In the genomic region with DNA sequence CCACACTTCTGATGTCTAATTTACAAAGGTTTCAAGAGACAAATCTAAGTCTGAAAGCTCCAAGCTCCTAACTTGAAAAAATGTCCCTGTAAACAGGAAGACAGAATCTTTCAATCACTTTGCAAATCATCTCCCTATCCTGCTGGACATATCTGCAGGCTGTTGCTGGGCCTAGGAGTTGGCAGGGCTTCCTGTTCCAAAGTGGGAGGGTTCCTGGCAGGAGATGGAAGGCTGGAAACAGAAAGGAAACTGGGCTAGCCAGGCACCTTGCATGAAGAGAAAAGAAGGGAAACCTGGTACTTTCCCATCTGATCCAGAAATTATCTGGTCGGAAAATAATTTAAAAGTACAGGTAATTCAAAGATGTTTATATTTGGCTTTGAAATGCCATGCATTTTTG, we compare ENCODE assay signal across 10 cellular contexts.
DNase-seq lines count a peak whose midpoint lies in the region; ATAC-seq, FAIRE-seq and TF ChIP-seq lines count a peak whose summit lies in the region.
"Had no signal": no experiment of that assay in that cellular context is flagged by ENCODE, and none has a peak within 500 bp of the region (broad histone marks: within the 10 kb centered on the region; RNA-seq: fewer than 3 reads in every experiment).

No MANE protein-coding gene starts in this region.

- intact Hi-C loops in breast epithelium (cut with DNase I; ENCODE audit: low total_unique reads) (no loop called here), kidney (cut with DNase I) (no loop called here)
- intact Hi-C loops in activated CD4-positive, alpha-beta T cell treated with anti-CD3 and anti-CD28 coated beads for 36 hours (cut with DNase I, micrococcal nuclease) = loop anchor here in 1 of 2 experiments (5.0 kb wide), 1 partner anchor 1654 kb away; the partner anchor contains the start of gene SHOX2

- H3K9me3 ChIP-seq in breast epithelium (no peaks in the 10 kb centered on the region), kidney (ENCODE audit: control insufficient read depth in 1 of 2, low read length in 2 of 2) (no peaks in the 10 kb centered on the region)
- H3K9me3 ChIP-seq: neutrophil had no signal

- H3K4me3 ChIP-seq in breast epithelium (no peak overlapping the region), kidney (ENCODE audit: low read length in 2 of 2) (peak overlapping the region in 1 of 2 donors; percentile 7)

- H3K9ac ChIP-seq in kidney (ENCODE audit: low read length in 2 of 2) = peak overlapping the region in 1 of 2 donors; percentile 55

- H3K27ac ChIP-seq in breast epithelium (peak overlapping the region; percentile 93 to 94), kidney (ENCODE audit: low read depth in 2 of 2, low read length in 2 of 2) (peak overlapping the region; percentile 81 to 96), temporal lobe (ENCODE audit: low read depth, low read length) (peak overlapping the region; percentile 11)
- H3K27ac ChIP-seq: neutrophil had no signal

- no peak for TF ChIP-seq EP300 in Ishikawa (IDR thresholded peaks at IDR 0.05; ENCODE audit: borderline replicate concordance)

- H3K36me3 ChIP-seq in breast epithelium (no peaks in the 10 kb centered on the region), kidney (ENCODE audit: control insufficient read depth in 1 of 2, insufficient read depth in 2 of 2, low read length in 2 of 2) (no peaks in the 10 kb centered on the region)
- H3K36me3 ChIP-seq: neutrophil had no signal

- FAIRE-seq in kidney (lab: Jason Lieb, UNC) = no peak

- TF ChIP-seq CTCF in breast epithelium (IDR thresholded peaks at IDR 0.05) (no peak), kidney (IDR thresholded peaks at IDR 0.05; ENCODE audit: borderline replicate concordance, extremely low read depth, insufficient read depth) (no peak)

- no peak for TF ChIP-seq POLR2A in breast epithelium (IDR thresholded peaks at IDR 0.05)

- H3K36me3 Mint-ChIP-seq in activated CD4-positive, alpha-beta T cell treated with anti-CD3 and anti-CD28 coated beads for 36 hours (ENCODE audit: low read depth) = no peaks in the 10 kb centered on the region

- H3K9me3 Mint-ChIP-seq in activated CD4-positive, alpha-beta T cell treated with anti-CD3 and anti-CD28 coated beads for 36 hours (ENCODE audit: low read depth) = peaks cover 5% of the 10 kb centered on the region
- H3K9me3 Mint-ChIP-seq: activated T-cell treated with anti-CD3 and anti-CD28 coated beads, Interleukin-2, amount 50 U/mL, for 72 hours had no signal

- no peak overlapping the region for H3K4me3 Mint-ChIP-seq in activated CD4-positive, alpha-beta T cell treated with anti-CD3 and anti-CD28 coated beads for 36 hours
- H3K4me3 Mint-ChIP-seq: activated T-cell treated with anti-CD3 and anti-CD28 coated beads, Interleukin-2, amount 50 U/mL, for 72 hours had no signal

- POLR2A ChIA-PET in activated CD4-positive, alpha-beta T cell treated with anti-CD3 and anti-CD28 coated beads for 36 hours (lab: Charles Lee) = no interaction called here

- no peak overlapping the region for H3K27ac Mint-ChIP-seq in activated CD4-positive, alpha-beta T cell treated with anti-CD3 and anti-CD28 coated beads for 36 hours
- H3K27ac Mint-ChIP-seq: activated T-cell treated with anti-CD3 and anti-CD28 coated beads, Interleukin-2, amount 50 U/mL, for 72 hours had no signal

- CTCF ChIA-PET in activated CD4-positive, alpha-beta T cell treated with anti-CD3 and anti-CD28 coated beads for 36 hours (lab: Charles Lee) = no interaction called here

- peak in 1 of 2 donors; percentile 70 for DNase-seq in breast epithelium (ENCODE audit: low spot score in 2 of 2)
- no peak for DNase-seq in kidney
- DNase-seq in activated CD4-positive, alpha-beta T cell treated with anti-CD3 and anti-CD28 coated beads for 36 hours = no peak
- DNase-seq: activated T-cell treated with anti-CD3 and anti-CD28 coated beads, Interleukin-2, amount 50 U/mL, for 72 hours had no signal

- no peaks in the 10 kb centered on the region for H3K27me3 ChIP-seq in breast epithelium

- H3K4me1 ChIP-seq in breast epithelium = no peaks in the 10 kb centered on the region
- H3K4me1 ChIP-seq in kidney (ENCODE audit: control insufficient read depth in 1 of 2, insufficient read depth in 1 of 2, low read depth in 1 of 2, low read length in 2 of 2) = peaks cover 12 to 17% of the 10 kb centered on the region in 2 donors

- ATAC-seq in GM19023 (IDR thresholded peaks at IDR 0.05; ENCODE audit: unreplicated experiment) (no peak), HG02938 (IDR thresholded peaks at IDR 0.05; ENCODE audit: unreplicated experiment) (no peak), GM19463 (IDR thresholded peaks at IDR 0.05; ENCODE audit: unreplicated experiment) (no peak)
- no peak for ATAC-seq in activated CD4-positive, alpha-beta T cell treated with anti-CD3 and anti-CD28 coated beads for 36 hours
- ATAC-seq: activated T-cell treated with anti-CD3 and anti-CD28 coated beads, Interleukin-2, amount 50 U/mL, for 72 hours had no signal

- TF ChIP-seq RAD21 in Ishikawa (IDR thresholded peaks at IDR 0.05; ENCODE audit: low read depth) = no peak

- H3K27me3 Mint-ChIP-seq in activated CD4-positive, alpha-beta T cell treated with anti-CD3 and anti-CD28 coated beads for 36 hours = peaks cover 40% of the 10 kb centered on the region

- peaks cover 12% of the 10 kb centered on the region for H3K4me1 Mint-ChIP-seq in activated CD4-positive, alpha-beta T cell treated with anti-CD3 and anti-CD28 coated beads for 36 hours

TF ChIP-seq in Ishikawa, 13 proteins besides CTCF, POLR2A, EP300 and RAD21:
- TF ChIP-seq NFIC (IDR thresholded peaks at IDR 0.05) (peak; percentile 23; the same call in 1 of the 2 replicates), EGR1 (IDR thresholded peaks at IDR 0.05) (no peak)
TF ChIP-seq in Ishikawa: peak in this region for 1.

Comparison
In these comparisons a context has a peak if more than half of its experiments do, and no peak if none do; other contexts are left out.
1. H3K27ac ChIP-seq: peak in every context shown above with its lines; median percentile 94 in breast epithelium; 88 in kidney; 11 in temporal lobe.